In genomic region chr22:50102946-50103345, GRCh38 we compare ENCODE assay signal across 1 cellular context.
TF ChIP-seq lines count a peak whose summit lies in the region.

No MANE protein-coding gene starts in this region.

TF ChIP-seq in GM12878, 131 proteins besides CTCF, POLR2A, EP300 and RAD21 (continued from another document):
- TF ChIP-seq ZNF687 (IDR thresholded peaks at IDR 0.05): peak; percentile 60
- TF ChIP-seq RUNX3 (IDR thresholded peaks at IDR 0.05; ENCODE audit: low read length): peak; percentile 30; the same call in 1 of the 2 replicates
- TF ChIP-seq ZNF217 (IDR thresholded peaks at IDR 0.05): no peak
- TF ChIP-seq ZZZ3 (IDR thresholded peaks at IDR 0.05; ENCODE audit: control insufficient read depth, insufficient read length, low read depth): no peak
- no peak for TF ChIP-seq KLF5 (IDR thresholded peaks at IDR 0.05; ENCODE audit: partially characterized antibody)
- TF ChIP-seq MAX (IDR thresholded peaks at IDR 0.05; ENCODE audit: low read depth, low read length): peak; percentile 80
- no peak for TF ChIP-seq NR2C2 (IDR thresholded peaks at IDR 0.05; ENCODE audit: borderline replicate concordance, control insufficient read depth, insufficient read length, low read depth)
- TF ChIP-seq ATF3 (IDR thresholded peaks at IDR 0.05; ENCODE audit: borderline replicate concordance, extremely low read depth, low read depth, low read length): peak; percentile 55; the same call in 1 of the 2 replicates
- no peak for TF ChIP-seq IRF5 (IDR thresholded peaks at IDR 0.05; ENCODE audit: borderline replicate concordance)
